24 cellular contexts compared by ENCODE assay signal in genomic region chr6:13183446-13184088, GRCh38.
"Had no signal": no experiment of that assay in that cellular context is flagged by ENCODE, and none has a peak within 500 bp of the region (broad histone marks: within the 10 kb centered on the region; RNA-seq: fewer than 3 reads in every experiment).

No MANE protein-coding gene starts in this region.

- H3K4me3 Mint-ChIP-seq: activated naive CD8-positive, alpha-beta T cell treated with anti-CD3 and anti-CD28 coated beads, Interleukin-2, amount 50 U/mL, for 24 hours; activated T-cell treated with anti-CD3 and anti-CD28 coated beads, Interleukin-2, amount 50 U/mL, for 4 hours; natural killer cell; WTC11 had no signal

- H3K36me3 ChIP-seq: cardiac muscle cell, gastroesophageal sphincter had no signal

- H3K9me3 ChIP-seq: body of pancreas, esophagus muscularis mucosa, gastroesophageal sphincter, heart left ventricle, upper lobe of left lung had no signal

- H3K4me3 ChIP-seq: body of pancreas, cardiac muscle cell, esophagus muscularis mucosa, gastroesophageal sphincter, heart left ventricle, upper lobe of left lung had no signal

- H3K27me3 ChIP-seq: body of pancreas, esophagus muscularis mucosa, gastroesophageal sphincter, heart left ventricle, upper lobe of left lung had no signal

- H3K9me3 Mint-ChIP-seq: activated naive CD8-positive, alpha-beta T cell treated with anti-CD3 and anti-CD28 coated beads, Interleukin-2, amount 50 U/mL, for 24 hours; activated T-cell treated with anti-CD3 and anti-CD28 coated beads, Interleukin-2, amount 50 U/mL, for 4 hours; activated T-helper 2 cell treated with anti-CD3 and anti-CD28 coated beads, Interferon-gamma antibody, Interleukin-2, Interleukin-4, amounts not matched to agents 10 μg/mL and 5 μg/mL and 100 μg/mL, durations not matched to agents 14 hours and 24 hours and 36 hours; natural killer cell; T-cell; WTC11 had no signal

- H3K27ac Mint-ChIP-seq: activated naive CD8-positive, alpha-beta T cell treated with anti-CD3 and anti-CD28 coated beads, Interleukin-2, amount 50 U/mL, for 24 hours; activated T-helper 2 cell treated with anti-CD3 and anti-CD28 coated beads, Interferon-gamma antibody, Interleukin-2, Interleukin-4, amounts not matched to agents 10 μg/mL and 5 μg/mL and 100 μg/mL, durations not matched to agents 14 hours and 24 hours and 36 hours; natural killer cell; progenitor cell of endocrine pancreas; T-cell; WTC11 had no signal

- H3K4me1 Mint-ChIP-seq: activated naive CD8-positive, alpha-beta T cell treated with anti-CD3 and anti-CD28 coated beads, Interleukin-2, amount 50 U/mL, for 24 hours; natural killer cell had no signal

- ATAC-seq: activated naive CD8-positive, alpha-beta T cell treated with anti-CD3 and anti-CD28 coated beads, Interleukin-2, amount 50 U/mL, for 24 hours; body of pancreas; gastroesophageal sphincter; left cardiac atrium; natural killer cell; stimulated activated naive CD8-positive, alpha-beta T cell treated with anti-CD3 and anti-CD28 coated beads, Interleukin-15, Interleukin-2, amounts not matched to agents 100 U/mL and 50 U/mL, for 24 hours; WTC11 had no signal

- H3K36me3 Mint-ChIP-seq: natural killer cell, T-cell, WTC11 had no signal

- H3K27ac ChIP-seq: body of pancreas, cardiac muscle cell, esophagus muscularis mucosa, gastroesophageal sphincter, heart left ventricle, upper lobe of left lung had no signal

- H3K4me1 ChIP-seq: body of pancreas, esophagus muscularis mucosa, gastroesophageal sphincter, upper lobe of left lung had no signal

- DNase-seq: activated CD4-positive, alpha-beta T cell treated with anti-CD3 and anti-CD28 coated beads, Interleukin-2, amount 50 U/mL, for 4 hours; activated CD8-positive, alpha-beta memory T cell treated with anti-CD3 and anti-CD28 coated beads, Interleukin-2, amount 50 U/mL, for 48 hours; activated naive CD4-positive, alpha-beta T cell; activated naive CD8-positive, alpha-beta T cell treated with anti-CD3 and anti-CD28 coated beads, Interleukin-2, amount 50 U/mL, for 24 hours; activated T-cell treated with anti-CD3 and anti-CD28 coated beads, Interleukin-2, amount 50 U/mL, for 4 hours; body of pancreas; dermis blood vessel endothelial cell; effector memory CD4-positive, alpha-beta T cell; heart left ventricle; islet precursor cell; left cardiac atrium; midbrain; natural killer cell; stimulated activated CD4-positive, alpha-beta T cell treated with anti-CD3 and anti-CD28 coated beads, Interleukin-4, amount 100 ng/mL, for 4 hours; stimulated activated naive CD8-positive, alpha-beta T cell treated with anti-CD3 and anti-CD28 coated beads, Interleukin-15, Interleukin-2, amounts not matched to agents 100 U/mL and 50 U/mL, for 24 hours; T-cell; T-helper 9 cell; upper lobe of left lung had no signal
